ENCODE assay signal across 12 cellular contexts in the genomic region with DNA sequence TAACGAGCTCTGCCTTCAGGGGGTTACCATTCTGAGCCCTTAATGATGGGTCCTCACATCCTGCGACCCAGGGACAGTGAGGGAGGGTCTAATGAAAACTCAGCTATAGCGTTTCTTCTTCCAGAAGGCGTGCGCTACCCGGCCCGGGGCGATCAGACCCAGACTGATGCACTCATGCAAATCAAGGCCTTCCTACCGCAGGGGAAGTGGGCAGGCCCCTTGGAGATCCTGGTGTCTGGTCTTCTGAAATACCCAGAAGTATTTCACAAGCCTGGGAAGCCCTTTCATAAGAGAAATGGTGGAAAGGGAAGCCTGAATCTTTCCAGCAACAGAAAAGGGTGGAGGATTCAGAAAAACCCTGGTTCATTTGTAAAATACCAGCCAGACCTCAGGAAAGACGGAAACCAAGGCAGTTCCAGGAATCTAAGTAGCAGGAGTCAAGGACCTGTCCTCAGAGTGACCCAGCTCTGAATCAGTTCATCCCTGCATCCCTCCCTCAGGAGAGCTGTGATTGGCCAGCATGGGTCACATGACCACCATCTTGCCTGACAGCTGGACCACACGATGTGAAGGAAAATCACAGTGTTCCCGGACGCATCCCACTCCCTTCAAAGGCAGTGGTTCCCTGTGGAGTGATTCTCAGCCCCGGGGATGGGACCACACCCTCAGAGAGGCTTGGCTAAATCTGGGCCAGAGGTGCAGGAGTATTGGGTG. TPM values are rescaled to one million over a fixed set of nuclear protein-coding genes. Genes with fewer than 3 reads are reported as not detected.
A peak's percentile ranks its signal among the peaks of the same experiment; 100 is the strongest.
DNase-seq lines count a peak whose midpoint lies in the region; ATAC-seq and TF ChIP-seq lines count a peak whose summit lies in the region.
"Had no signal": no experiment of that assay in that cellular context is flagged by ENCODE, and none has a peak within 500 bp of the region (broad histone marks: within the 10 kb centered on the region; RNA-seq: fewer than 3 reads in every experiment).

No MANE protein-coding gene starts in this region.

- no peak overlapping the region for H3K4me3 Mint-ChIP-seq in CD4-positive, alpha-beta T cell
- H3K4me3 Mint-ChIP-seq: activated T-cell treated with anti-CD3 and anti-CD28 coated beads, Interleukin-2, amount 50 U/mL, for 4 hours had no signal

- H3K27ac ChIP-seq in CD4-positive, alpha-beta T cell (ENCODE audit: low read depth, low read length) = no peak overlapping the region
- H3K27ac ChIP-seq: ascending aorta had no signal

- POLR2A ChIA-PET in CD4-positive, alpha-beta T cell (lab: Charles Lee) = no interaction called here

- no peaks in the 10 kb centered on the region for H3K4me1 Mint-ChIP-seq in CD4-positive, alpha-beta T cell (ENCODE audit: low read depth)

- H3K9me3 Mint-ChIP-seq in CD4-positive, alpha-beta T cell = no peaks in the 10 kb centered on the region
- H3K9me3 Mint-ChIP-seq: activated T-cell treated with anti-CD3 and anti-CD28 coated beads, Interleukin-2, amount 50 U/mL, for 4 hours had no signal

- no peaks in the 10 kb centered on the region for H3K27me3 Mint-ChIP-seq in CD4-positive, alpha-beta T cell

- no peak overlapping the region for H3K27ac Mint-ChIP-seq in CD4-positive, alpha-beta T cell

- CTCF ChIA-PET in CD4-positive, alpha-beta T cell (lab: Charles Lee) = no interaction called here

- no peaks in the 10 kb centered on the region for H3K36me3 Mint-ChIP-seq in CD4-positive, alpha-beta T cell (ENCODE audit: low read depth)

- H3K27me3 ChIP-seq in CD4-positive, alpha-beta T cell (ENCODE audit: control insufficient read depth, insufficient read depth, low read length) = no peaks in the 10 kb centered on the region
- H3K27me3 ChIP-seq: ascending aorta had no signal

- peak; percentile 45 for DNase-seq in Right ventricle myocardium superior
- no peak for DNase-seq in cardiac septum (ENCODE audit: low spot score)
- peak; percentile 29 for DNase-seq in RPMI7951 (ENCODE audit: low read depth)
- peak; percentile 38 for DNase-seq in left cardiac atrium
- DNase-seq in CD4-positive, alpha-beta T cell = no peak
- no peak for DNase-seq in stimulated activated CD4-positive, alpha-beta T cell treated with anti-CD3 and anti-CD28 coated beads, Interleukin-4, amount 100 ng/mL, for 4 hours
- DNase-seq: activated T-cell treated with anti-CD3 and anti-CD28 coated beads, Interleukin-2, amount 50 U/mL, for 4 hours; NK-92 treated with Interleukin-12 subunit alpha and Interleukin-12 subunit beta, amount 100 ng/mL, for 24 hours; stimulated activated CD4-positive, alpha-beta T cell treated with anti-CD3 and anti-CD28 coated beads, Interleukin-2, amount 100 ng/mL, for 24 hours had no signal

- intact Hi-C loops in Right ventricle myocardium superior (cut with DNase I) = no loop called here
- intact Hi-C loops in cardiac septum (cut with DNase I) = no loop called here
- intact Hi-C loops in left cardiac atrium (cut with DNase I) = no loop called here
- intact Hi-C loops in CD4-positive, alpha-beta T cell (cut with DNase I, micrococcal nuclease) = no loop called here

- TF ChIP-seq CTCF in CD4-positive, alpha-beta T cell (IDR thresholded peaks at IDR 0.05) = no peak

- no peak for ATAC-seq in Right ventricle myocardium superior (ENCODE audit: poor library complexity)
- peak in 1 of 2 donors; percentile 37 for ATAC-seq in left cardiac atrium
- ATAC-seq in GM19351 (IDR thresholded peaks at IDR 0.05; ENCODE audit: unreplicated experiment) = no peak
- ATAC-seq in HG02623 (IDR thresholded peaks at IDR 0.05; ENCODE audit: unreplicated experiment) = no peak
- no peak for ATAC-seq in CD4-positive, alpha-beta T cell (ENCODE audit: poor library complexity)
- ATAC-seq: activated T-cell treated with anti-CD3 and anti-CD28 coated beads, Interleukin-2, amount 50 U/mL, for 4 hours had no signal

- H3K9me3 ChIP-seq in CD4-positive, alpha-beta T cell (ENCODE audit: control insufficient read depth, low read length) = no peaks in the 10 kb centered on the region
- H3K9me3 ChIP-seq: ascending aorta had no signal

RNA-seq across cellular contexts. Expression of a gene that starts 12.7 kb away (rescaled TPM):
- total RNA-seq in Right ventricle myocardium superior = 0.73 TPM
- total RNA-seq in cardiac septum = 0.83 TPM
- total RNA-seq in RPMI7951 (2014; rRNA removed; shearing (Covaris generic)) = 3.0 and 5.0 TPM in 2 replicates
- under 1 TPM; 0.41 to 0.68 TPM for total RNA-seq in left cardiac atrium
- total RNA-seq in CD4-positive, alpha-beta T cell = under 1 TPM; 0.27 to 0.42 TPM
- total RNA-seq: ascending aorta had no signal

RNA-seq across cellular contexts. Expression of a gene that starts 51.4 kb away (rescaled TPM):
- total RNA-seq in Right ventricle myocardium superior (860 TPM), cardiac septum (569 TPM), left cardiac atrium (100 to 1,000 TPM; 547 to 572 TPM)
- 541 and 689 TPM in 2 replicates for total RNA-seq in RPMI7951 (2014; rRNA removed; shearing (Covaris generic))
- 10 to 100 TPM; 36.0 to 38.9 TPM for total RNA-seq in CD4-positive, alpha-beta T cell

Comparison
In these comparisons a context has a peak if more than half of its experiments do, and no peak if none do; other contexts are left out.
1. DNase-seq: peak in Right ventricle myocardium superior (single experiment), RPMI7951 (single experiment) and left cardiac atrium (single experiment); none in cardiac septum (single experiment), CD4-positive, alpha-beta T cell (0 of 10) and stimulated activated CD4-positive, alpha-beta T cell treated with anti-CD3 and anti-CD28 coated beads, Interleukin-4, amount 100 ng/mL, for 4 hours (0 of 2).
2. RNA of a gene that starts 51.4 kb away (total RNA-seq): 860 TPM in Right ventricle myocardium superior (single experiment), 541 to 689 TPM in RPMI7951, 547 to 572 TPM in left cardiac atrium and 569 TPM in cardiac septum (single experiment); 36.0 to 38.9 TPM in CD4-positive, alpha-beta T cell; every median in the first group is over 10 times any median in the second.